1 cellular context compared by ENCODE assay signal in the genomic region with DNA sequence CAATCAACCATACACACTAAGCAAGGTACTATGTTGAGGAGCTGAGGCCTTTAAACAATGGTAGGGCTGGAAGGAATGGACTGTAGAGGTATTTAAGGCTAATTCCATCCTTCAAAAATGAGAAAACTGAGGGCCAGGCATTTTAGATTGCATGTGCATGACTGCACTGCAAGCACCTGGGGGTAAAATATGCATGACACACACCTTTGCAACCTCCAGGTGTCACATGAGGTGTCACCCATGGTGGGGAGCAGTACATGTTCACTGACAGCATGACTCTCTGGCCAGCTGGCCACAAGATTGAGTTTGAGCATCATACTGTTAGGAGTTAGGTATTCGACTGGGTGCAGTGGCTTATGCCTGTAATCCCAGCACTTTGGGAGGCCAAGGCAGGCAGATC.
TF ChIP-seq lines count a peak whose summit lies in the region.

No MANE protein-coding gene starts in this region.

TF ChIP-seq in H1, 55 proteins besides CTCF, POLR2A, EP300 and RAD21:
- no peak for TF ChIP-seq EZH2 (IDR thresholded peaks at IDR 0.05; ENCODE audit: low read depth, low read length, severe bottlenecking)
